In genomic region chr20:50651676-50652075, GRCh38 we compare ENCODE assay signal across 28 cellular contexts.
"Had no signal": no experiment of that assay in that cellular context is flagged by ENCODE, and none has a peak within 500 bp of the region (broad histone marks: within the 10 kb centered on the region; RNA-seq: fewer than 3 reads in every experiment).

No MANE protein-coding gene starts in this region.

- H3K4me1 ChIP-seq: foreskin keratinocyte, left lung had no signal

- H3K36me3 ChIP-seq: esophagus muscularis mucosa, left lung, neutrophil, ovary, sigmoid colon, suprapubic skin, tibial artery had no signal

- DNase-seq: activated CD4-positive, alpha-beta T cell treated with anti-CD3 and anti-CD28 coated beads for 4 hours; activated CD4-positive, alpha-beta T cell treated with anti-CD3 and anti-CD28 coated beads, Interleukin-2, amount 50 U/mL, for 4 hours; activated CD4-positive, CD25-positive, alpha-beta regulatory T cell; activated effector memory CD4-positive, alpha-beta T cell treated with Interleukin-2 at 50 U/mL for 16 hours; activated naive CD4-positive, alpha-beta T cell treated with Interleukin-2 at 50 U/mL for 16 hours; anterior cingulate cortex; endodermal cell; foreskin keratinocyte; kidney glomerular epithelial cell; left lung; ovary; sigmoid colon; small intestine; stimulated activated CD4-positive, alpha-beta T cell treated with anti-CD3 and anti-CD28 coated beads, Interleukin-1b, Interleukin-23, amount 100 ng/mL, for 48 hours; stimulated activated CD4-positive, alpha-beta T cell treated with anti-CD3 and anti-CD28 coated beads, Interleukin-4, amount 100 ng/mL, for 4 hours; stimulated activated CD8-positive, alpha-beta memory T cell treated with anti-CD3 and anti-CD28 coated beads, Interleukin-4, amount 100 ng/mL, for 48 hours; stimulated activated naive CD4-positive, alpha-beta T cell; tibial artery had no signal

- H3K27ac ChIP-seq: esophagus muscularis mucosa, foreskin keratinocyte, left lung, neutrophil, sigmoid colon, suprapubic skin, tibial artery had no signal

- H3K4me1 Mint-ChIP-seq: central memory CD8-positive, alpha-beta T cell had no signal

- H3K4me3 ChIP-seq: esophagus muscularis mucosa, left lung, lung, ovary, sigmoid colon, suprapubic skin, tibial artery had no signal

- H3K9me3 ChIP-seq: esophagus muscularis mucosa, neutrophil, ovary, sigmoid colon, suprapubic skin, tibial artery had no signal

- H3K27me3 ChIP-seq: esophagus muscularis mucosa, foreskin keratinocyte, left lung, neutrophil, ovary, sigmoid colon, suprapubic skin, tibial artery had no signal

- H3K27ac Mint-ChIP-seq: activated naive CD8-positive, alpha-beta T cell; dendritic cell treated with granulocyte-macrophage colony-stimulating factor and Interleukin-4, amounts not matched to agents 40 ng/mL and 50 ng/mL, for 4 days; endodermal cell; progenitor cell of endocrine pancreas; T-helper 2 cell treated with Interferon-gamma antibody and Interleukin-4, amounts not matched to agents 5 μg/mL and 100 μg/mL, for 36 hours had no signal

- H3K9me3 Mint-ChIP-seq: central memory CD8-positive, alpha-beta T cell; dendritic cell treated with granulocyte-macrophage colony-stimulating factor and Interleukin-4, amounts not matched to agents 40 ng/mL and 50 ng/mL, for 4 days; nephron had no signal

- ATAC-seq: foreskin keratinocyte, left lung had no signal

- H3K27me3 Mint-ChIP-seq: activated naive CD8-positive, alpha-beta T cell; progenitor cell of endocrine pancreas had no signal

- H3K36me3 Mint-ChIP-seq: activated naive CD8-positive, alpha-beta T cell had no signal

- H3K4me3 Mint-ChIP-seq: activated naive CD8-positive, alpha-beta T cell; central memory CD8-positive, alpha-beta T cell; dendritic cell treated with granulocyte-macrophage colony-stimulating factor and Interleukin-4, amounts not matched to agents 40 ng/mL and 50 ng/mL, for 4 days; endodermal cell; nephron; T-helper 2 cell treated with Interferon-gamma antibody and Interleukin-4, amounts not matched to agents 5 μg/mL and 100 μg/mL, for 36 hours had no signal
